Comparison of ENCODE assay signal across 18 cellular contexts in the genomic region with DNA sequence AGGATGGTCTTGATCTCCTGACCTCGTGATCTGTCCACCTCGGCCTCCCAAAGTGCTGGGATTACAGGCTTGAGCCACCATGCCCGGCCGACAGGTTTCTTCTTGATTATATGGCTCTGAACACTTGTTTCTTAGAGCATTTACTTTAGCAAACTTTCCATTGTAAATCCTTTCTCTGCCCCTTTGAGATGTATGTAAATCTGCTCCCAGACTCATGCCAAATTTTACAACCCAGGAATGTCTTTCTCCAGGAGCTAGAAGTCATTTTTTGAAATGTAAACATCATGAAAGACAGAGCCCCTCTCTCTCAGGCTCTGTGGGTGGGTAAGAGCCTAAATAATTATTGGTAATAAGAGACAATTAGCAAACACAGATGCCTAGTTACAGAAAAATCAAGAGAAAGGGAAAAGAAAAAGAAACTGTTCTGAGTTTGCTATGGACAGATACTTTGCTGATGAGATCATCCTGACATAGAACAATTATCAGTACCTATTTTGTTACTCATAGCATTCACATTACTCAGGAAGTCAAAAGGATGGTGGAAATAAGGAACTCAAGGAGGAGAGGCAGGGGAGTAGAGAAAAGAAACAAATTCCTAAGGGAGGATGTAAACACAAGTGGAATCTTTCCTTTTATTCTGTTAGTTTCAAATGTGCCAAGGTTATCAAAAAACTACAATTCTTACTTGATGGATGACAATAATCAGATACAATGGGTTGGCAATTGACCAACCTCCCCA.
DNase-seq lines count a peak whose midpoint lies in the region; ATAC-seq and TF ChIP-seq lines count a peak whose summit lies in the region.
"Had no signal": no experiment of that assay in that cellular context is flagged by ENCODE, and none has a peak within 500 bp of the region (broad histone marks: within the 10 kb centered on the region; RNA-seq: fewer than 3 reads in every experiment).

No MANE protein-coding gene starts in this region.

- ATAC-seq in right cardiac atrium = no peak
- ATAC-seq in HG02885 (IDR thresholded peaks at IDR 0.05; ENCODE audit: poor library complexity, unreplicated experiment) = no peak
- ATAC-seq: gastroesophageal sphincter, HCT116, lower lobe of right lung, psoas muscle had no signal

- H3K9me3 Mint-ChIP-seq in chondrocyte (ENCODE audit: low read depth) = no peaks in the 10 kb centered on the region

- 88% methylated on average over 4 of the region's 4 CpGs for WGBS in right cardiac atrium

- peak; percentile 41 for DNase-seq in AG08396 (ENCODE audit: low spot score)
- peak; percentile 88 for DNase-seq in HT1080 (ENCODE audit: low read depth)
- no peak for DNase-seq in chondrocyte (ENCODE audit: low spot score)
- peak; percentile 92 for DNase-seq in kidney tubule cell (ENCODE audit: low spot score)
- no peak for DNase-seq in right cardiac atrium
- DNase-seq in NCI-H526 (lab: John Stamatoyannopoulos, UW) = no peak
- DNase-seq in occipital lobe (lab: John Stamatoyannopoulos, UW) = no peak
- DNase-seq: activated CD4-positive, CD25-positive, alpha-beta regulatory T cell; C1 segment of cervical spinal cord; lower lobe of right lung; NCI-H1048; NCI-H524 treated with DMSO at 0.1 percent for 48 hours; psoas muscle; tibial artery had no signal

- H3K4me1 ChIP-seq in right cardiac atrium (ENCODE audit: control insufficient read depth, insufficient read depth, low read length) = no peaks in the 10 kb centered on the region
- H3K4me1 ChIP-seq: gastroesophageal sphincter, lower lobe of right lung, psoas muscle, tibial artery had no signal

- H3K27me3 Mint-ChIP-seq in chondrocyte (ENCODE audit: low read depth) = no peaks in the 10 kb centered on the region
- H3K27me3 Mint-ChIP-seq: central memory CD8-positive, alpha-beta T cell had no signal

- no peaks in the 10 kb centered on the region for H3K9me3 ChIP-seq in right cardiac atrium (ENCODE audit: control insufficient read depth, low read length)
- H3K9me3 ChIP-seq: gastroesophageal sphincter, lower lobe of right lung, psoas muscle, tibial artery had no signal

- no peak overlapping the region for H3K4me3 ChIP-seq in right cardiac atrium (ENCODE audit: low read length)
- H3K4me3 ChIP-seq: gastroesophageal sphincter, lower lobe of right lung, psoas muscle, tibial artery had no signal

- no peak for TF ChIP-seq CTCF in chondrocyte (IDR thresholded peaks at IDR 0.05)

- peak overlapping the region; percentile 89 for H3K27ac Mint-ChIP-seq in chondrocyte (ENCODE audit: unreplicated experiment)

- H3K27ac ChIP-seq in right cardiac atrium (ENCODE audit: low read length) = no peak overlapping the region
- H3K27ac ChIP-seq: gastroesophageal sphincter, lower lobe of right lung, psoas muscle, tibial artery had no signal

- peaks cover 22% of the 10 kb centered on the region for H3K4me1 Mint-ChIP-seq in chondrocyte (ENCODE audit: low read depth)
- H3K4me1 Mint-ChIP-seq: central memory CD8-positive, alpha-beta T cell had no signal

- intact Hi-C loops in right cardiac atrium (cut with DNase I) = no loop called here

- peak overlapping the region; percentile 20 for H3K4me3 Mint-ChIP-seq in chondrocyte (ENCODE audit: unreplicated experiment)
- H3K4me3 Mint-ChIP-seq: central memory CD8-positive, alpha-beta T cell had no signal

- no peaks in the 10 kb centered on the region for H3K27me3 ChIP-seq in right cardiac atrium (ENCODE audit: control insufficient read depth, insufficient read depth)
- H3K27me3 ChIP-seq: gastroesophageal sphincter, tibial artery had no signal

- H3K36me3 Mint-ChIP-seq in chondrocyte (ENCODE audit: low read depth) = peaks cover 13% of the 10 kb centered on the region

Comparison
In these comparisons a context has a peak if more than half of its experiments do, and no peak if none do; other contexts are left out.
1. DNase-seq: peak in AG08396 (single experiment), HT1080 (single experiment) and kidney tubule cell (single experiment); none in chondrocyte (single experiment), right cardiac atrium (0 of 3), NCI-H526 (0 of 2) and occipital lobe (single experiment).